In genomic region chr5:115348175-115348574, GRCh38 we compare ENCODE assay signal across 3 cellular contexts.
TF ChIP-seq lines count a peak whose summit lies in the region.

No MANE protein-coding gene starts in this region.

TF ChIP-seq in A549, 52 proteins besides CTCF, POLR2A, EP300 and RAD21 (continued from another document):
- TF ChIP-seq GATA3 (IDR thresholded peaks at IDR 0.05; ENCODE audit: borderline replicate concordance) (no peak), MAX (IDR thresholded peaks at IDR 0.05) (no peak), HEYL (CRISPR knock-in tag; IDR thresholded peaks at IDR 0.05) (no peak), NPAS2 (CRISPR knock-in tag; IDR thresholded peaks at IDR 0.05; ENCODE audit: borderline replicate concordance) (no peak), ZSCAN20 (CRISPR knock-in tag; IDR thresholded peaks at IDR 0.05) (no peak), JUNB (IDR thresholded peaks at IDR 0.05) (no peak), KDM1A (IDR thresholded peaks at IDR 0.05; ENCODE audit: low read depth) (no peak), ZC3H11A (IDR thresholded peaks at IDR 0.05) (no peak), EHMT2 (IDR thresholded peaks at IDR 0.05; ENCODE audit: low read depth) (no peak)
- TF ChIP-seq, protein P1, sequence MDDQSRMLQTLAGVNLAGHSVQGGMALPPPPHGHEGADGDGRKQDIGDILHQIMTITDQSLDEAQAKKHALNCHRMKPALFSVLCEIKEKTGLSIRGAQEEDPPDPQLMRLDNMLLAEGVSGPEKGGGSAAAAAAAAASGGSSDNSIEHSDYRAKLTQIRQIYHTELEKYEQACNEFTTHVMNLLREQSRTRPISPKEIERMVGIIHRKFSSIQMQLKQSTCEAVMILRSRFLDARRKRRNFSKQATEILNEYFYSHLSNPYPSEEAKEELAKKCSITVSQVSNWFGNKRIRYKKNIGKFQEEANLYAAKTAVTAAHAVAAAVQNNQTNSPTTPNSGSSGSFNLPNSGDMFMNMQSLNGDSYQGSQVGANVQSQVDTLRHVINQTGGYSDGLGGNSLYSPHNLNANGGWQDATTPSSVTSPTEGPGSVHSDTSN (IDR thresholded peaks at IDR 0.05), result no peak

TF ChIP-seq in GM23338, 12 proteins besides CTCF, POLR2A, EP300 and RAD21 (continued from another document):
- TF ChIP-seq ZNF331 (CRISPR knock-in tag; IDR thresholded peaks at IDR 0.05; ENCODE audit: low read depth) (no peak), CREB1 (CRISPR knock-in tag; IDR thresholded peaks at IDR 0.05; ENCODE audit: low read depth) (no peak), JUNB (IDR thresholded peaks at IDR 0.05; ENCODE audit: unreplicated experiment) (no peak), STAT1 (IDR thresholded peaks at IDR 0.05; ENCODE audit: unreplicated experiment) (no peak)
TF ChIP-seq in GM23338: peak in this region for 0.

TF ChIP-seq in K562, 482 proteins besides CTCF, POLR2A, EP300 and RAD21 (continued from another document):
- TF ChIP-seq, protein P2, sequence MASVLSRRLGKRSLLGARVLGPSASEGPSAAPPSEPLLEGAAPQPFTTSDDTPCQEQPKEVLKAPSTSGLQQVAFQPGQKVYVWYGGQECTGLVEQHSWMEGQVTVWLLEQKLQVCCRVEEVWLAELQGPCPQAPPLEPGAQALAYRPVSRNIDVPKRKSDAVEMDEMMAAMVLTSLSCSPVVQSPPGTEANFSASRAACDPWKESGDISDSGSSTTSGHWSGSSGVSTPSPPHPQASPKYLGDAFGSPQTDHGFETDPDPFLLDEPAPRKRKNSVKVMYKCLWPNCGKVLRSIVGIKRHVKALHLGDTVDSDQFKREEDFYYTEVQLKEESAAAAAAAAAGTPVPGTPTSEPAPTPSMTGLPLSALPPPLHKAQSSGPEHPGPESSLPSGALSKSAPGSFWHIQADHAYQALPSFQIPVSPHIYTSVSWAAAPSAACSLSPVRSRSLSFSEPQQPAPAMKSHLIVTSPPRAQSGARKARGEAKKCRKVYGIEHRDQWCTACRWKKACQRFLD (CRISPR knock-in tag; IDR thresholded peaks at IDR 0.05), result no peak
- TF ChIP-seq TRIM25 (IDR thresholded peaks at IDR 0.05; ENCODE audit: borderline replicate concordance), result no peak
- no peak for TF ChIP-seq ZNF316 (IDR thresholded peaks at IDR 0.05)
- TF ChIP-seq, protein P3, sequence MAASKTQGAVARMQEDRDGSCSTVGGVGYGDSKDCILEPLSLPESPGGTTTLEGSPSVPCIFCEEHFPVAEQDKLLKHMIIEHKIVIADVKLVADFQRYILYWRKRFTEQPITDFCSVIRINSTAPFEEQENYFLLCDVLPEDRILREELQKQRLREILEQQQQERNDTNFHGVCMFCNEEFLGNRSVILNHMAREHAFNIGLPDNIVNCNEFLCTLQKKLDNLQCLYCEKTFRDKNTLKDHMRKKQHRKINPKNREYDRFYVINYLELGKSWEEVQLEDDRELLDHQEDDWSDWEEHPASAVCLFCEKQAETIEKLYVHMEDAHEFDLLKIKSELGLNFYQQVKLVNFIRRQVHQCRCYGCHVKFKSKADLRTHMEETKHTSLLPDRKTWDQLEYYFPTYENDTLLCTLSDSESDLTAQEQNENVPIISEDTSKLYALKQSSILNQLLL (CRISPR knock-in tag; IDR thresholded peaks at IDR 0.05; ENCODE audit: borderline replicate concordance), result no peak
TF ChIP-seq in K562: peak in this region for 0.
